7 cellular contexts compared by ENCODE assay signal in the genomic region with DNA sequence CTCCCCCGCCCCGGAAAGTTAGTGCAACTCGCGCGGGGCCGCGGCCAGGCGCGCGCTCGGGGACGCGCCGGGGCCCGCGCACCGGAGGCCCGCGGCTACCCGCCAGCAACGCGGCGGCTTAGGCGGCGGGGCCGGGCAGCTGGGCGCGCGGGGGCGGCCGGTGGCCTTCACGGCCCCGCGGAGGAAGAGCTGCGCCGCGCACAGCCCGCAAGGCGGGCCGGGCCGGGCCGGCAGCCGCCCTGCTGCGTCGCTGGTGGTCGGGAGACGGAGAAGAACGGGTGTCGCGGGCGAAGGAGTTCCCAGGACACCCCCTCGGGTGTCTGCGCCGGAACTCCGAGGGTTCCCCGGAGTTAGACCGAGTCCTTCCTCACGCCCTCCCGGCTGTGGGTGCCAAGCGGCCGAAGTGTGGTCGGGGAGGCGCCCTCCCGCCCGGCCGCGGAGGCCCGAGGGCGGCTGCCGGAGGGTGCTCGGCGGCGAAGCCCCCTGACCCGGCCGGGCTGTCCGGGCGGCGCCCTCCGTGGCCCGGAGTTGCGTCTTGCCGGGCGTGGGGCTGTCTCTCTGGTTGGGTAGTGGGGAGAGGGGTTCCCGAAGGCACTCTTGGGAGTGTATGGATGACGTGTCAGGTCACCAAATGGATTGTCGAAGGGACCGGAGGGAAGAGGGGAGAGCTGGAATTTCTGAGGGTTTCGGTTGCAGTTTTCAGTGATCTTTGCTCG. TPM values are rescaled to one million over a fixed set of nuclear protein-coding genes. Genes with fewer than 3 reads are reported as not detected.
DNase-seq lines count a peak whose midpoint lies in the region; ATAC-seq and TF ChIP-seq lines count a peak whose summit lies in the region.

No MANE protein-coding gene starts in this region.

- peaks cover 11% of the 10 kb centered on the region for H3K27me3 Mint-ChIP-seq in brain

- no peaks in the 10 kb centered on the region for H3K9me3 Mint-ChIP-seq in brain

- no peaks in the 10 kb centered on the region for H3K36me3 Mint-ChIP-seq in brain

- peaks cover 41% of the 10 kb centered on the region for H3K4me1 Mint-ChIP-seq in brain

- H3K4me3 ChIP-seq in GM06990 (replicated peaks; ENCODE audit: low read depth, low read length): peak overlapping the region; percentile 93
- H3K4me3 ChIP-seq in retinal pigment epithelial cell (ENCODE audit: low read length): peak overlapping the region; percentile 90

- no peak for TF ChIP-seq CTCF in GM06990 (IDR thresholded peaks at IDR 0.05; ENCODE audit: insufficient read depth, low read length, poor library complexity, severe bottlenecking)
- no peak for TF ChIP-seq CTCF in brain (conservative IDR thresholded peaks at IDR 0.05)
- TF ChIP-seq CTCF in retinal pigment epithelial cell (conservative IDR thresholded peaks at IDR 0.05; ENCODE audit: low read depth, low read length): no peak

- no peak for DNase-seq in GM06990 (ENCODE audit: extremely low read depth, insufficient read length)
- peak; percentile 94 for DNase-seq in LHCN-M2 (ENCODE audit: low read depth)
- peak; percentile 83 for DNase-seq in iPS DF 19.7 (ENCODE audit: low read depth, low spot score)
- DNase-seq in retinal pigment epithelial cell (ENCODE audit: low read depth): peak; percentile 49

- H3K27ac Mint-ChIP-seq in brain: peak overlapping the region; percentile 96 to 100 (median 99)

- H3K4me3 Mint-ChIP-seq in brain: peak overlapping the region; percentile 94 to 98 (median 97)

- ATAC-seq in GM21825 (IDR thresholded peaks at IDR 0.05; ENCODE audit: unreplicated experiment) (peak; percentile 43), SK-N-SH treated with all-trans-retinoic acid at 6 μM for 48 hours (peak; percentile 89)

- H3K36me3 ChIP-seq in GM06990 (ENCODE audit: control insufficient read depth, insufficient read depth, low read length): no peaks in the 10 kb centered on the region

- H3K27me3 ChIP-seq in GM06990 (replicated peaks; ENCODE audit: control insufficient read depth, insufficient read depth, low read length): no peaks in the 10 kb centered on the region

TF ChIP-seq in SK-N-SH treated with all-trans-retinoic acid at 6 μM for 48 hours, 23 proteins besides CTCF, POLR2A, EP300 and RAD21:
- TF ChIP-seq ESRRG (CRISPR knock-in tag; IDR thresholded peaks at IDR 0.05) (no peak), ZNF8 (CRISPR knock-in tag; IDR thresholded peaks at IDR 0.05) (no peak), SNAI2 (CRISPR knock-in tag; IDR thresholded peaks at IDR 0.05) (peak; percentile 87; the same call in 1 of the 2 replicates), PATZ1 (CRISPR knock-in tag; IDR thresholded peaks at IDR 0.05; ENCODE audit: borderline replicate concordance) (no peak), OSR1 (CRISPR knock-in tag; IDR thresholded peaks at IDR 0.05) (0 out of 2 replicates have a peak, but pooled peaks have one; percentile 74), CSDC2 (CRISPR knock-in tag; IDR thresholded peaks at IDR 0.05) (peak; percentile 86; the same call in 1 of the 2 replicates), PPARA (CRISPR knock-in tag; IDR thresholded peaks at IDR 0.05; ENCODE audit: borderline replicate concordance) (peak; percentile 60; the same call in 1 of the 2 replicates), ZFP3 (CRISPR knock-in tag; IDR thresholded peaks at IDR 0.05) (peak; percentile 73; the same call in 1 of the 2 replicates), TOX (CRISPR knock-in tag; IDR thresholded peaks at IDR 0.05; ENCODE audit: borderline replicate concordance) (no peak), POU6F1 (CRISPR knock-in tag; IDR thresholded peaks at IDR 0.05; ENCODE audit: borderline replicate concordance, low read depth) (no peak), BACH2 (CRISPR knock-in tag; IDR thresholded peaks at IDR 0.05; ENCODE audit: borderline replicate concordance) (no peak)
- TF ChIP-seq, protein P1, sequence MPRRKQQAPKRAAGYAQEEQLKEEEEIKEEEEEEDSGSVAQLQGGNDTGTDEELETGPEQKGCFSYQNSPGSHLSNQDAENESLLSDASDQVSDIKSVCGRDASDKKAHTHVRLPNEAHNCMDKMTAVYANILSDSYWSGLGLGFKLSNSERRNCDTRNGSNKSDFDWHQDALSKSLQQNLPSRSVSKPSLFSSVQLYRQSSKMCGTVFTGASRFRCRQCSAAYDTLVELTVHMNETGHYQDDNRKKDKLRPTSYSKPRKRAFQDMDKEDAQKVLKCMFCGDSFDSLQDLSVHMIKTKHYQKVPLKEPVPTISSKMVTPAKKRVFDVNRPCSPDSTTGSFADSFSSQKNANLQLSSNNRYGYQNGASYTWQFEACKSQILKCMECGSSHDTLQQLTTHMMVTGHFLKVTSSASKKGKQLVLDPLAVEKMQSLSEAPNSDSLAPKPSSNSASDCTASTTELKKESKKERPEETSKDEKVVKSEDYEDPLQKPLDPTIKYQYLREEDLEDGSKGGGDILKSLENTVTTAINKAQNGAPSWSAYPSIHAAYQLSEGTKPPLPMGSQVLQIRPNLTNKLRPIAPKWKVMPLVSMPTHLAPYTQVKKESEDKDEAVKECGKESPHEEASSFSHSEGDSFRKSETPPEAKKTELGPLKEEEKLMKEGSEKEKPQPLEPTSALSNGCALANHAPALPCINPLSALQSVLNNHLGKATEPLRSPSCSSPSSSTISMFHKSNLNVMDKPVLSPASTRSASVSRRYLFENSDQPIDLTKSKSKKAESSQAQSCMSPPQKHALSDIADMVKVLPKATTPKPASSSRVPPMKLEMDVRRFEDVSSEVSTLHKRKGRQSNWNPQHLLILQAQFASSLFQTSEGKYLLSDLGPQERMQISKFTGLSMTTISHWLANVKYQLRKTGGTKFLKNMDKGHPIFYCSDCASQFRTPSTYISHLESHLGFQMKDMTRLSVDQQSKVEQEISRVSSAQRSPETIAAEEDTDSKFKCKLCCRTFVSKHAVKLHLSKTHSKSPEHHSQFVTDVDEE (CRISPR knock-in tag; IDR thresholded peaks at IDR 0.05): peak; percentile 89; the same call in 1 of the 2 replicates
TF ChIP-seq in SK-N-SH treated with all-trans-retinoic acid at 6 μM for 48 hours: peak in this region for 6.

RNA-seq across cellular contexts. Expression of gene ST7, which starts 0.6 kb away (rescaled TPM):
- 20.8 and 23.0 TPM in 2 replicates for total RNA-seq in LHCN-M2 (2014; rRNA removed)
- 11.3 TPM for polyA plus RNA-seq in LHCN-M2 (2012)
- 28.5 TPM for polyA plus RNA-seq in brain (ENCODE audit: insufficient read depth, low read depth, low replicate concordance)
